Comparison of ENCODE assay signal across 1 cellular context in genomic region chr7:150346922-150347321, GRCh38.
TF ChIP-seq lines count a peak whose summit lies in the region.

No MANE protein-coding gene starts in this region.

TF ChIP-seq in HEK293, 187 proteins besides CTCF, POLR2A, EP300 and RAD21 (continued from another document):
- no peak for TF ChIP-seq TCF7L2 (IDR thresholded peaks at IDR 0.05; ENCODE audit: borderline replicate concordance, low read depth, low read length)
- TF ChIP-seq EGR2 (tag by site-specific recombination; IDR thresholded peaks at IDR 0.05; ENCODE audit: low read depth) = no peak
